ENCODE assay signal across 9 cellular contexts in the genomic region with DNA sequence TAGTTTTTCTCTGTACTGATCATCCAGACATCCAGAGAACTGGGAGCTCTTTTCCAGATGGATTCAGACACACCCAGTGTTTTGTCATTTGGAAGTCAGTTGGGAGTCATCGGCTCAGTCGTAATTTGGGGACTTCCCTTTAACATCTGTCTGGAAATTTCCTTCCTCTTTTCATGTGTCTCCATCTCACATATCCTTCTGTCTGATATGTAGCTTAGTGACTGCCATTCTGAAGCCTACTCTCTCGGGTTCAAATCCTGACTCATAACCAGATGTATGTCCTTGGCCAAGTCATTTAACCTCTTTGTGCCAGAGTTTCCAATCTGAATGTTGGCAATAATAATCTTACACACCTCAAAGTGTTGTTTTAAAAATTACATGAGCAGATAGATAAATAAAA. TPM values are rescaled to one million over a fixed set of nuclear protein-coding genes. Genes with fewer than 3 reads are reported as not detected.
DNase-seq lines count a peak whose midpoint lies in the region; ATAC-seq and TF ChIP-seq lines count a peak whose summit lies in the region.
"Had no signal": no experiment of that assay in that cellular context is flagged by ENCODE, and none has a peak within 500 bp of the region (broad histone marks: within the 10 kb centered on the region; RNA-seq: fewer than 3 reads in every experiment).

No MANE protein-coding gene starts in this region.

- intact Hi-C loops in OCI-LY7 (cut with micrococcal nuclease; ENCODE audit: unreplicated experiment): loop anchor here (1.0 kb wide), 1 partner anchor 63 kb away; no protein-coding TSS in a partner anchor
- intact Hi-C loops in sigmoid colon (cut with DNase I): no loop called here

- H3K4me1 Mint-ChIP-seq in chondrocyte (ENCODE audit: low read depth): peaks cover 41% of the 10 kb centered on the region

- peak overlapping the region; percentile 84 for H3K27ac Mint-ChIP-seq in chondrocyte (ENCODE audit: unreplicated experiment)

- POLR2A ChIA-PET in OCI-LY7 (lab: Charles Lee): interaction anchor here (0.6 to 9.6 kb wide), 13 partner anchors 11 to 178 kb away, joined by 3 to 73 read pairs (median 4); no protein-coding TSS in a partner anchor

- H3K36me3 ChIP-seq in OCI-LY7 (ENCODE audit: insufficient read depth, low read length) (peaks cover 38% of the 10 kb centered on the region), sigmoid colon (no peaks in the 10 kb centered on the region)

- H3K36me3 Mint-ChIP-seq in chondrocyte (ENCODE audit: low read depth): peaks cover 5% of the 10 kb centered on the region

- H3K4me2 ChIP-seq in OCI-LY7 (ENCODE audit: low read length): peak overlapping the region; percentile 98

- no peak overlapping the region for H3K4me3 Mint-ChIP-seq in chondrocyte (ENCODE audit: unreplicated experiment)

- DNase-seq in GM03348 (ENCODE audit: low spot score) (peak; percentile 11), OCI-LY7 (ENCODE audit: low spot score) (no peak), chondrocyte (ENCODE audit: low spot score) (no peak), sigmoid colon (no peak), iPS-NIHi7 (ENCODE audit: extremely low spot score) (no peak), ecto neural progenitor cell (ENCODE audit: low spot score) (no peak)

- WGBS in sigmoid colon, 2 donors: 21 to 24% methylated on average over 3 of the region's 3 CpGs

- H3K27me3 ChIP-seq in sigmoid colon: no peaks in the 10 kb centered on the region

- H3K27ac ChIP-seq in OCI-LY7 (ENCODE audit: low read depth, low read length, poor library complexity, severe bottlenecking) (peak overlapping the region; percentile 75), sigmoid colon (peak overlapping the region; percentile 96 to 99 (median 98))

- ATAC-seq in activated CD4-positive, CD25-positive, alpha-beta regulatory T cell treated with anti-CD3 and anti-CD28 coated beads, Interleukin-2, amount 50 U/mL, for 24 hours: no peak
- no peak for ATAC-seq in GM18861 (IDR thresholded peaks at IDR 0.05; ENCODE audit: unreplicated experiment)

- TF ChIP-seq CTCF in OCI-LY7 (conservative IDR thresholded peaks at IDR 0.05; ENCODE audit: low read length) (no peak), chondrocyte (IDR thresholded peaks at IDR 0.05) (no peak), sigmoid colon (IDR thresholded peaks at IDR 0.05) (no peak)

- H3K9me3 ChIP-seq in OCI-LY7 (ENCODE audit: low read length) (no peaks in the 10 kb centered on the region), sigmoid colon (no peaks in the 10 kb centered on the region)

- peaks cover 77% of the 10 kb centered on the region for H3K79me2 ChIP-seq in OCI-LY7 (ENCODE audit: insufficient read depth, low read depth, low read length)

- no peaks in the 10 kb centered on the region for H3K9me2 ChIP-seq in OCI-LY7 (ENCODE audit: insufficient read depth, low read length)

- TF ChIP-seq EP300 in sigmoid colon (IDR thresholded peaks at IDR 0.05): no peak

- H3K27me3 Mint-ChIP-seq in chondrocyte (ENCODE audit: low read depth): no peaks in the 10 kb centered on the region

- TF ChIP-seq POLR2A in sigmoid colon (IDR thresholded peaks at IDR 0.05): no peak

- peaks cover 28% of the 10 kb centered on the region for H3K4me1 ChIP-seq in OCI-LY7 (ENCODE audit: insufficient read depth, low read length, poor library complexity, severe bottlenecking)
- H3K4me1 ChIP-seq in sigmoid colon: peaks cover 0 to 54% (median 53%) of the 10 kb centered on the region in 4 donors

- peaks cover 16% of the 10 kb centered on the region for H4K20me1 ChIP-seq in OCI-LY7 (ENCODE audit: insufficient read depth, low read length)

- H3K4me3 ChIP-seq in OCI-LY7 (ENCODE audit: low read depth, low read length, poor library complexity, severe bottlenecking): peak overlapping the region; percentile 86
- H3K4me3 ChIP-seq in sigmoid colon: no peak overlapping the region
- H3K4me3 ChIP-seq: lung had no signal

- no peaks in the 10 kb centered on the region for H3K9me3 Mint-ChIP-seq in chondrocyte (ENCODE audit: low read depth)

- CTCF ChIA-PET in OCI-LY7 (lab: Charles Lee; ENCODE audit: unreplicated experiment): no interaction called here

- no TSS peak for BruUV-seq in OCI-LY7 (replicated peaks; lab: Mats Ljungman, UMichigan)

- no peak overlapping the region for H2AFZ ChIP-seq in OCI-LY7 (ENCODE audit: low read length)

RNA-seq across cellular contexts. Expression of a gene that starts 3.0 kb away (rescaled TPM):
- 23.0 and 26.4 TPM in 2 replicates for total RNA-seq in OCI-LY7 (2014; rRNA removed; shearing (Covaris generic))
- total RNA-seq in OCI-LY7 (2022): 34.3 and 37.8 TPM in 2 replicates
- 21.0 to 24.4 TPM (median 23.1 TPM) in 3 replicates for total RNA-seq in chondrocyte
- total RNA-seq in sigmoid colon: 10 to 100 TPM; 39.5 to 59.8 (median 48.4) TPM
- polyA plus RNA-seq in sigmoid colon: 10 to 100 TPM; 12.0 to 18.0 (median 14.9) TPM
